10 cellular contexts compared by ENCODE assay signal in the genomic region with DNA sequence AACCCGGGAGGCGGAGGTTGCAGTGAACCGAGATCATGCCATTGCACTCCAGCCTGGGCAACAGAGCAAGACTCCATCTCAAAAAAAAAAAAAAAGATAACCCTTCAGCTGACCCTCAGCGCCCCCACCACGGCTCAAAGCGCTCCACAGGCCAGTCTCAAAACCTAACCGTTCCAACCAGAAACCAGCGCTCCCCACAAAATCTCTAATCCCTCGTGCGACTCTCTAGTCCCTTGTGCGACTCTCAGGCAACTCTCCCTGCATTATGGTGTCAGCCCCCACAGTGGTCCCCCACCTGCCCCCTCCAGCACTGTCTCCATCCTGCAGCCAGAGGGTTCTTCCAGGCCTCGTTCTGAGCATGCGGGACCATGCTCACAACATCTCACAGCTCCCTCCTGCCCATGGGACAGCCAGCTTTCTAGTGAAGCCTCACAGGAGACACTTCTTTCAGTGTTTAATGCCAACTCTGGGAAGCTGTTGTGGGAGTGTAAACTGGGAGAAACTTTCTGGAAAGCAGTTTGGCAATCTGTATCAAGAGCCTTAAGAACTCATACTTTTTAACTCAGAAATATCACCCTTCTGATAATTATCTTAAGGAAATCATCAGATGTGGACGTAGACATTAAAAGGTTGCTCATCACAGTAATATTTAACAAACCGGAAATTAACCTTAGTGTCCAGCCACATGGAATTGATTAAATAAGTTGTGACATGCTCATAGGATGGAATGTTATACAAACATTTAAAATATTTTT. TPM values are rescaled to one million over a fixed set of nuclear protein-coding genes. Genes with fewer than 3 reads are reported as not detected.
DNase-seq lines count a peak whose midpoint lies in the region; ATAC-seq, FAIRE-seq and TF ChIP-seq lines count a peak whose summit lies in the region.
"Had no signal": no experiment of that assay in that cellular context is flagged by ENCODE, and none has a peak within 500 bp of the region (broad histone marks: within the 10 kb centered on the region; RNA-seq: fewer than 3 reads in every experiment).

No MANE protein-coding gene starts in this region.

- H3K4me3 ChIP-seq in HEK293 (ENCODE audit: low read depth, low read length) = no peak overlapping the region
- H3K4me3 ChIP-seq in tibial artery = no peak overlapping the region
- H3K4me3 ChIP-seq: mucosa of descending colon had no signal

- POLR2A ChIA-PET in CD4-positive, alpha-beta T cell (lab: Charles Lee) = interaction anchor here (11.6 to 18.7 kb wide), 2 partner anchors 13 to 26 kb away, joined by 596 to 634 read pairs; a partner anchor contains a TSS
- POLR2A ChIA-PET in HEK293 (lab: Yijun Ruan, JAX) = no interaction called here

- H3K4me3 Mint-ChIP-seq in CD4-positive, alpha-beta T cell = peak overlapping the region; percentile 79
- H3K4me3 Mint-ChIP-seq in osteocyte (ENCODE audit: unreplicated experiment) = no peak overlapping the region

- FAIRE-seq in RCC 7860 (lab: Jason Lieb, UNC) = no peak

- H3K4me1 Mint-ChIP-seq in CD4-positive, alpha-beta T cell (ENCODE audit: low read depth) = peaks cover 38% of the 10 kb centered on the region
- peaks cover 37% of the 10 kb centered on the region for H3K4me1 Mint-ChIP-seq in osteocyte (ENCODE audit: unreplicated experiment)

- H3K27ac ChIP-seq in CD4-positive, alpha-beta T cell (ENCODE audit: low read depth, low read length) = no peak overlapping the region
- H3K27ac ChIP-seq in HEK293 (ENCODE audit: extremely low read depth, low read depth, low read length) = no peak overlapping the region
- peak overlapping the region; percentile 61 for H3K27ac ChIP-seq in epithelial cell of prostate
- peak overlapping the region in 1 of 2 donors; percentile 97 for H3K27ac ChIP-seq in tibial artery

- no peaks in the 10 kb centered on the region for H3K9me3 Mint-ChIP-seq in CD4-positive, alpha-beta T cell
- H3K9me3 Mint-ChIP-seq in osteocyte (ENCODE audit: unreplicated experiment) = no peaks in the 10 kb centered on the region

- H3K4me1 ChIP-seq in HEK293 (ENCODE audit: control insufficient read depth, insufficient read depth, low read length) (no peaks in the 10 kb centered on the region), tibial artery (peaks cover 0 to 32% (median 20%) of the 10 kb centered on the region in 4 donors)

- H3K27me3 ChIP-seq in CD4-positive, alpha-beta T cell (ENCODE audit: control insufficient read depth, insufficient read depth, low read length) = no peaks in the 10 kb centered on the region
- no peaks in the 10 kb centered on the region for H3K27me3 ChIP-seq in tibial artery

- CTCF ChIA-PET in CD4-positive, alpha-beta T cell (lab: Charles Lee) = interaction anchor here (0.8 to 1.2 kb wide), 3 partner anchors 15 to 54 kb away, joined by 3 read pairs; a partner anchor contains a TSS
- CTCF ChIA-PET in HEK293 (lab: Yijun Ruan, JAX) = interaction anchor here (1.1 kb wide), 1 partner anchor 20 kb away, joined by 3 read pairs; no protein-coding TSS in a partner anchor

- H3K27ac Mint-ChIP-seq in CD4-positive, alpha-beta T cell = peak overlapping the region; percentile 99
- peak overlapping the region; percentile 90 for H3K27ac Mint-ChIP-seq in osteocyte (ENCODE audit: unreplicated experiment)

- H3K9me3 ChIP-seq in CD4-positive, alpha-beta T cell (ENCODE audit: control insufficient read depth, low read length) = no peaks in the 10 kb centered on the region
- H3K9me3 ChIP-seq in HEK293 (ENCODE audit: control insufficient read depth, insufficient read depth, low read depth, low read length) = no peaks in the 10 kb centered on the region
- no peaks in the 10 kb centered on the region for H3K9me3 ChIP-seq in tibial artery
- H3K9me3 ChIP-seq: mucosa of descending colon had no signal

- no peak for ATAC-seq in CD4-positive, alpha-beta T cell (ENCODE audit: poor library complexity)
- no peak for ATAC-seq in HG03432 (IDR thresholded peaks at IDR 0.05; ENCODE audit: unreplicated experiment)
- ATAC-seq: mucosa of descending colon had no signal

- H3K36me3 ChIP-seq in HEK293 (ENCODE audit: control insufficient read depth in 2 of 2, insufficient read depth in 1 of 2, low read length in 2 of 2) = peaks cover 0 to 3% of the 10 kb centered on the region in 2 experiments; a peak in 1 of 3 replicates
- peaks cover 17 to 34% (median 27%) of the 10 kb centered on the region in 3 donors for H3K36me3 ChIP-seq in tibial artery

- intact Hi-C loops in CD4-positive, alpha-beta T cell (cut with DNase I, micrococcal nuclease) = no loop called here
- intact Hi-C loops in tibial artery (cut with DNase I; ENCODE audit: low total_unique reads) = no loop called here

- no peak for TF ChIP-seq CTCF in CD4-positive, alpha-beta T cell (IDR thresholded peaks at IDR 0.05)
- TF ChIP-seq CTCF in HEK293 (tag by site-specific recombination; IDR thresholded peaks at IDR 0.05) (no peak), osteocyte (IDR thresholded peaks at IDR 0.05) (no peak), tibial artery (IDR thresholded peaks at IDR 0.05) (no peak)

- no peak for DNase-seq in CD4-positive, alpha-beta T cell
- DNase-seq in epithelial cell of prostate (ENCODE audit: low read depth, low spot score) (no peak), osteocyte (ENCODE audit: extremely low spot score, unreplicated experiment) (no peak), tibial artery (no peak), RCC 7860 (ENCODE audit: low spot score) (no peak)
- DNase-seq: GF-D8 had no signal

- H3K36me3 Mint-ChIP-seq in CD4-positive, alpha-beta T cell (ENCODE audit: low read depth) = peaks cover 50% of the 10 kb centered on the region
- H3K36me3 Mint-ChIP-seq in osteocyte (ENCODE audit: unreplicated experiment) = no peaks in the 10 kb centered on the region

- H3K27me3 Mint-ChIP-seq in CD4-positive, alpha-beta T cell = no peaks in the 10 kb centered on the region
- H3K27me3 Mint-ChIP-seq in osteocyte (ENCODE audit: unreplicated experiment) = no peaks in the 10 kb centered on the region

TF ChIP-seq in HEK293, 187 proteins besides CTCF, POLR2A, EP300 and RAD21:
- TF ChIP-seq ZNF404 (tag by site-specific recombination; IDR thresholded peaks at IDR 0.05) = no peak
- TF ChIP-seq ZNF747 (tag by site-specific recombination; IDR thresholded peaks at IDR 0.05) = no peak
- TF ChIP-seq ZNF10 (tag by site-specific recombination; IDR thresholded peaks at IDR 0.05) = no peak
- TF ChIP-seq PRDM1 (tag by site-specific recombination; IDR thresholded peaks at IDR 0.05) = no peak
- no peak for TF ChIP-seq MYNN (tag by site-specific recombination; IDR thresholded peaks at IDR 0.05; ENCODE audit: borderline replicate concordance)
- 0 out of 2 replicates have a peak, but pooled peaks have one; percentile 46 for TF ChIP-seq ZNF121 (tag by site-specific recombination; IDR thresholded peaks at IDR 0.05)
TF ChIP-seq in HEK293: peak in this region for 1.

RNA-seq across cellular contexts. Expression of a gene that starts 4.2 kb away (rescaled TPM):
- 100 to 1,000 TPM; 668 to 672 TPM for total RNA-seq in CD4-positive, alpha-beta T cell
- total RNA-seq in osteocyte = 10.3 and 11.2 TPM in 2 replicates
- total RNA-seq: H4 had no signal

RNA-seq across cellular contexts. Expression of a gene that starts 11.6 kb away (rescaled TPM):
- 1 to 10 TPM; 5.0 to 6.0 TPM for total RNA-seq in CD4-positive, alpha-beta T cell
- 0.73 and 0.84 TPM in 2 replicates for total RNA-seq in osteocyte

RNA-seq across cellular contexts. Expression of a gene that starts 25.1 kb away (rescaled TPM):
- under 1 TPM; 0.05 to 0.31 TPM for total RNA-seq in CD4-positive, alpha-beta T cell
- total RNA-seq in osteocyte = 2.6 and 2.7 TPM in 2 replicates

RNA-seq across cellular contexts. Expression of a gene that starts 30.2 kb away (rescaled TPM):
- total RNA-seq in CD4-positive, alpha-beta T cell = 1,000 to 10,000 TPM; 1,632 to 1,657 TPM
- 267 and 290 TPM in 2 replicates for total RNA-seq in osteocyte

RNA-seq across cellular contexts. Expression of a gene that starts 54.9 kb away (rescaled TPM):
- 10 to 100 TPM; 71.9 to 74.1 TPM for total RNA-seq in CD4-positive, alpha-beta T cell
- 16.0 and 18.6 TPM in 2 replicates for total RNA-seq in osteocyte

Comparison
In these comparisons a context has a peak if more than half of its experiments do, and no peak if none do; other contexts are left out.
1. RNA of a gene that starts 4.2 kb away (total RNA-seq): 668 to 672 TPM in CD4-positive, alpha-beta T cell; 10.3 to 11.2 TPM in osteocyte; every median in the first group is over 10 times any median in the second.